Comparison of ENCODE assay signal across 29 cellular contexts in the genomic region with DNA sequence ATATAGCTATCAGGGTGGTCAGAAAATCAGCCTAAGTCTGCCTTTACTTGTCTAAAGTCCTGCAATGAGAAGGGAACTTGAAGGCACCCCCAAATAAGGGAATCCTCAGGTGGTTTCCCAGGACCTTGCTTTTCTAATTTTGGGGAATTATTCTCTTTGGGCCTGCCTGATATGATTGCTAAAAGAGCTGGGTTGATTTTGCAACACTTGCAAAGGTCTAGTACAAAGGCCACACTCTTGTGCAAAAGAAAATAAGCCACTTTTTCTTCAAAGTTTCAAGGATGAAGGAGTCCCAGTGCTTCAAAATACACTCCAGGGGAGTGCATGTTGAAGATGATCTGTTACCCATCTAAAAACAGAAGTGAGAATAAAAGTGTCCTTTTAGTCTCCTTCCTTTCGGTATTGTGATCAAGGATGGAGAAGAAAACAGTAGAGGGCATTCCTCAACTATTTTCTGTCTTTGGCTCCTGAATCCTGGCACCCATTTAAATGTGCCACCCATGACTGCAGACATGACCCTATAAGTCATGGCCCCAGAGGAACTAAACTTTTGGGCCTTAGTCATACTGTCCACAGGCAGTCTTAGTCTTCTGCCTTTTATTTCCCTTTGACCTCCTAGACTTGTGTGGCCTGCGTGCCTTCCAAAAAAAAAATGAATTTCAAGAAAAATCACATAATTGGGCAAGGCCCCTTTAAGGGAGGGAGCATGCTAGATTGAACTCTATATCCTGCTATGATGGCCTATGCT. TPM values are rescaled to one million over a fixed set of nuclear protein-coding genes. Genes with fewer than 3 reads are reported as not detected.
"Had no signal": no experiment of that assay in that cellular context is flagged by ENCODE, and none has a peak within 500 bp of the region (broad histone marks: within the 10 kb centered on the region; RNA-seq: fewer than 3 reads in every experiment).

No MANE protein-coding gene starts in this region.

- H3K4me1 ChIP-seq: body of pancreas, neural progenitor cell, right atrium auricular region, upper lobe of left lung, vagina had no signal

- H3K36me3 ChIP-seq: neural progenitor cell, right atrium auricular region, upper lobe of left lung, vagina had no signal

- DNase-seq: activated CD4-positive, alpha-beta memory T cell treated with anti-CD3 and anti-CD28 coated beads, Interleukin-2, amount 10 ng/mL, durations not matched to agents 7 days and 5 days; activated CD4-positive, alpha-beta T cell treated with anti-CD3 and anti-CD28 coated beads for 48 hours; activated naive CD4-positive, alpha-beta T cell; activated T-cell treated with anti-CD3 and anti-CD28 coated beads, Interleukin-2, amount 50 U/mL, for 4 hours; anterior cingulate cortex; body of pancreas; cerebellar nuclear complex; dorsolateral prefrontal cortex; effector memory CD4-positive, alpha-beta T cell; erythroblast; glutamatergic neuron; left ventricle myocardium superior; natural killer cell; occipital lobe; stimulated activated CD4-positive, alpha-beta T cell treated with anti-CD3 and anti-CD28 coated beads, Interleukin-2, amount 100 ng/mL, for 48 hours; stimulated activated naive CD4-positive, alpha-beta T cell treated with Interleukin-2 at 50 U/mL for 16 hours; T-helper 1 cell; upper lobe of left lung had no signal

- H2AFZ ChIP-seq: neural progenitor cell had no signal

- H3K27me3 ChIP-seq: body of pancreas, dorsolateral prefrontal cortex, neural progenitor cell, right atrium auricular region, upper lobe of left lung, vagina had no signal

- H3K9ac ChIP-seq: neural progenitor cell had no signal

- H3K4me3 ChIP-seq: body of pancreas, coronary artery, dorsolateral prefrontal cortex, neural progenitor cell, right atrium auricular region, upper lobe of left lung, vagina had no signal

- FAIRE-seq: frontal cortex, islet of Langerhans, TTC549 had no signal

- H3K9me3 ChIP-seq: body of pancreas, upper lobe of left lung, vagina had no signal

- H3K4me2 ChIP-seq: neural progenitor cell had no signal

- ATAC-seq: activated naive CD4-positive, alpha-beta T cell treated with anti-CD3 and anti-CD28 coated beads, Interleukin-2, amount 50 U/mL, for 72 hours; activated T-cell treated with anti-CD3 and anti-CD28 coated beads, Interleukin-2, amount 50 U/mL, for 4 hours; body of pancreas; left ventricle myocardium superior; natural killer cell had no signal

- H3K27ac ChIP-seq: body of pancreas, dorsolateral prefrontal cortex, neural progenitor cell, right atrium auricular region, upper lobe of left lung, vagina, VCaP had no signal

RNA-seq across cellular contexts. Expression of gene SULT1C3, which starts 5.1 kb away (rescaled TPM):
- polyA plus RNA-seq: adipose tissue, thymus had no signal
